In genomic region chr5:41869150-41869738, GRCh38 we compare ENCODE assay signal across 8 cellular contexts. TPM values are rescaled to one million over a fixed set of nuclear protein-coding genes. Genes with fewer than 3 reads are reported as not detected.
DNase-seq lines count a peak whose midpoint lies in the region; TF ChIP-seq lines count a peak whose summit lies in the region.

No MANE protein-coding gene starts in this region.

- 3% methylated on average over 17 of the region's 28 CpGs for WGBS in esophagus muscularis mucosa

- peaks cover 61% of the 10 kb centered on the region for H3K4me1 ChIP-seq in KMS-11 (ENCODE audit: low read depth, poor library complexity, severe bottlenecking)
- H3K4me1 ChIP-seq in esophagus muscularis mucosa = peaks cover 11 to 44% (median 38%) of the 10 kb centered on the region in 4 donors

- H3K27ac ChIP-seq in KMS-11 = peak overlapping the region; percentile 70; the same call in 1 of the 2 replicates
- peak overlapping the region; percentile 95 to 98 (median 97) for H3K27ac ChIP-seq in esophagus muscularis mucosa (replicated peaks in 1 of 4)

- H2AFZ ChIP-seq in KMS-11 (ENCODE audit: low read depth) = peak overlapping the region; percentile 85

- intact Hi-C loops in activated CD4-positive, alpha-beta memory T cell treated with anti-CD3 and anti-CD28 coated beads for 36 hours (cut with micrococcal nuclease) = no loop called here
- intact Hi-C loops in esophagus muscularis mucosa (cut with DNase I) = loop anchor here (10.0 kb wide), 1 partner anchor 556 kb away; the partner anchor contains the start of gene GHR

- no peaks in the 10 kb centered on the region for H4K20me1 ChIP-seq in KMS-11 (ENCODE audit: insufficient read depth)

- H3K4me3 ChIP-seq in KMS-11 (IDR thresholded peaks at IDR 0.05; ENCODE audit: insufficient read depth, low read depth, low read length) = no peak overlapping the region
- H3K4me3 ChIP-seq in esophagus muscularis mucosa = peak overlapping the region; percentile 70 to 88 (median 84)

- H3K9me3 Mint-ChIP-seq in activated CD4-positive, alpha-beta memory T cell treated with anti-CD3 and anti-CD28 coated beads for 36 hours = no peaks in the 10 kb centered on the region

- POLR2A ChIA-PET in activated CD4-positive, alpha-beta memory T cell treated with anti-CD3 and anti-CD28 coated beads for 36 hours (lab: Charles Lee) = interaction anchor here (0.6 to 3.1 kb wide), 2 partner anchors 35 to 52 kb away, joined by 3 to 23 read pairs; partner anchors contain the start of gene RIMOC1

- TF ChIP-seq CTCF in KMS-11 (conservative IDR thresholded peaks at IDR 0.05; ENCODE audit: low read depth, low read length) (no peak), esophagus muscularis mucosa (IDR thresholded peaks at IDR 0.05) (no peak)

- H3K4me1 Mint-ChIP-seq in activated CD4-positive, alpha-beta memory T cell treated with anti-CD3 and anti-CD28 coated beads for 36 hours (ENCODE audit: low read depth) = peaks cover 56% of the 10 kb centered on the region

- H3K36me3 ChIP-seq in KMS-11 (ENCODE audit: insufficient read depth) (no peaks in the 10 kb centered on the region), esophagus muscularis mucosa (no peaks in the 10 kb centered on the region)

- no peaks in the 10 kb centered on the region for H3K27me3 ChIP-seq in KMS-11 (ENCODE audit: insufficient read depth, low read depth)
- no peaks in the 10 kb centered on the region for H3K27me3 ChIP-seq in esophagus muscularis mucosa

- peak; percentile 33 for DNase-seq in NCI-H345 (lab: John Stamatoyannopoulos, UW)
- no peak for DNase-seq in NCI-H345 treated with DMSO at 0.1 percent for 48 hours (lab: John Stamatoyannopoulos, UW; ENCODE audit: unreplicated experiment)
- peak; percentile 31 for DNase-seq in activated CD4-positive, alpha-beta memory T cell treated with anti-CD3 and anti-CD28 coated beads for 36 hours
- DNase-seq in esophagus muscularis mucosa (ENCODE audit: extremely low spot score) = no peak
- peak; percentile 46 for DNase-seq in mucosa of gallbladder (ENCODE audit: low spot score)
- DNase-seq in A172 (ENCODE audit: low spot score) = no peak
- DNase-seq in NCI-H128 (lab: John Stamatoyannopoulos, UW; ENCODE audit: unreplicated experiment) = no peak

- no peaks in the 10 kb centered on the region for H3K27me3 Mint-ChIP-seq in activated CD4-positive, alpha-beta memory T cell treated with anti-CD3 and anti-CD28 coated beads for 36 hours

- CTCF ChIA-PET in activated CD4-positive, alpha-beta memory T cell treated with anti-CD3 and anti-CD28 coated beads for 36 hours (lab: Charles Lee) = interaction anchor here (0.9 to 2.0 kb wide), 6 partner anchors 10 to 188 kb away, joined by 3 to 11 read pairs (median 5); no protein-coding TSS in a partner anchor

- peak overlapping the region; percentile 93; the same call in 1 of the 2 replicates for H3K9ac ChIP-seq in KMS-11

- no peak for TF ChIP-seq EP300 in esophagus muscularis mucosa (IDR thresholded peaks at IDR 0.05)

- H3K36me3 Mint-ChIP-seq in activated CD4-positive, alpha-beta memory T cell treated with anti-CD3 and anti-CD28 coated beads for 36 hours = peaks cover 19% of the 10 kb centered on the region

- TF ChIP-seq POLR2A in esophagus muscularis mucosa (IDR thresholded peaks at IDR 0.05; ENCODE audit: low read depth) = no peak

- H3K27ac Mint-ChIP-seq in activated CD4-positive, alpha-beta memory T cell treated with anti-CD3 and anti-CD28 coated beads for 36 hours = peak overlapping the region; percentile 87

- H3K9me3 ChIP-seq in esophagus muscularis mucosa = no peaks in the 10 kb centered on the region

- peaks cover 42% of the 10 kb centered on the region for H3K79me2 ChIP-seq in KMS-11 (ENCODE audit: insufficient read depth, low read depth)

- H3K4me2 ChIP-seq in KMS-11 = peak overlapping the region; percentile 90

- peak overlapping the region; percentile 92 for H3K4me3 Mint-ChIP-seq in activated CD4-positive, alpha-beta memory T cell treated with anti-CD3 and anti-CD28 coated beads for 36 hours

RNA-seq across cellular contexts. Expression of gene OXCT1, which starts 1.0 kb away (rescaled TPM):
- 100 to 1,000 TPM; 110 to 117 TPM for total RNA-seq in activated CD4-positive, alpha-beta memory T cell treated with anti-CD3 and anti-CD28 coated beads for 36 hours
- total RNA-seq in esophagus muscularis mucosa (10 to 100 TPM; 30.8 to 47.6 (median 37.7) TPM), mucosa of gallbladder (28.7 TPM)
- total RNA-seq in A172 (2014; rRNA removed; shearing (Covaris generic)) = 29.0 and 31.2 TPM in 2 replicates

RNA-seq across cellular contexts. Expression of gene RIMOC1, which starts 34.9 kb away (rescaled TPM):
- 10 to 100 TPM; 25.0 to 25.8 TPM for total RNA-seq in activated CD4-positive, alpha-beta memory T cell treated with anti-CD3 and anti-CD28 coated beads for 36 hours
- total RNA-seq in esophagus muscularis mucosa = 10 to 100 TPM; 19.5 to 24.5 (median 20.2) TPM
- 25.4 TPM for total RNA-seq in mucosa of gallbladder
- total RNA-seq in A172 (2014; rRNA removed; shearing (Covaris generic)) = 28.8 and 34.2 TPM in 2 replicates

RNA-seq across cellular contexts. Expression of gene FBXO4, which starts 55.8 kb away (rescaled TPM):
- 10 to 100 TPM; 20.4 to 21.7 TPM for total RNA-seq in activated CD4-positive, alpha-beta memory T cell treated with anti-CD3 and anti-CD28 coated beads for 36 hours
- total RNA-seq in esophagus muscularis mucosa = 1 to 10 TPM; 5.1 to 8.8 (median 7.5) TPM
- total RNA-seq in mucosa of gallbladder = 6.5 TPM
- 12.3 and 26.5 TPM in 2 replicates for total RNA-seq in A172 (2014; rRNA removed; shearing (Covaris generic))

Comparison
In these comparisons a context has a peak if more than half of its experiments do, and no peak if none do; other contexts are left out.
1. DNase-seq: peak in NCI-H345 (single experiment), activated CD4-positive, alpha-beta memory T cell treated with anti-CD3 and anti-CD28 coated beads for 36 hours (single experiment) and mucosa of gallbladder (single experiment); none in NCI-H345 treated with DMSO at 0.1 percent for 48 hours (single experiment), esophagus muscularis mucosa (single experiment), A172 (single experiment) and NCI-H128 (single experiment).